In the genomic region with DNA sequence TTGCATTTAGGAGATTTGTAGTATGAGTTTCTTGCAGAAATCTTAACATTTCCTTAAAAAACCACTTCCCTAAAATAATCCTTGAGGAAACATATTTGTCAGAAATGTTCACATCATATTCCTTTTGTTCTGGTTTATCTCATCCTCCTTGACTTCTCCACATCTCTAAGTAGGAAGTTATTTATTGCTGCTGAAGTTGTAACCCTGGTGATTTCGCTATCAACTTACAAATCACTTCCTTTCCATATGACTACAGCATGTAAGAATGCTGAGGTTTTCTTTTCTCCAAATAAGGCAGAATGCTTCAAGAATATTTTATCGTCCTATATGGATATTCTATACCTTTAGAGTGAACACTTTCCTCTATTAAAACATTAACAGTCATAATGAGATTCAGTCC, we compare ENCODE assay signal across 19 cellular contexts.
DNase-seq lines count a peak whose midpoint lies in the region; ATAC-seq, FAIRE-seq and TF ChIP-seq lines count a peak whose summit lies in the region.
"Had no signal": no experiment of that assay in that cellular context is flagged by ENCODE, and none has a peak within 500 bp of the region (broad histone marks: within the 10 kb centered on the region; RNA-seq: fewer than 3 reads in every experiment).

No MANE protein-coding gene starts in this region.

- no peaks in the 10 kb centered on the region for H3K9me3 Mint-ChIP-seq in neural progenitor cell
- H3K9me3 Mint-ChIP-seq: activated naive CD4-positive, alpha-beta T cell treated with anti-CD3 and anti-CD28 coated beads, Interleukin-2, amount 50 U/mL, for 24 hours; nephron progenitor cell had no signal

- ATAC-seq in GM19351 (IDR thresholded peaks at IDR 0.05; ENCODE audit: unreplicated experiment), result no peak
- no peak for ATAC-seq in HG03159 (IDR thresholded peaks at IDR 0.05; ENCODE audit: unreplicated experiment)
- ATAC-seq: A549, right lobe of liver had no signal

- H3K27me3 ChIP-seq in ACC112 (ENCODE audit: insufficient read depth, low read length), result no peaks in the 10 kb centered on the region
- no peaks in the 10 kb centered on the region for H3K27me3 ChIP-seq in bronchial epithelial cell (ENCODE audit: control insufficient read depth, insufficient read depth, low read length)
- no peaks in the 10 kb centered on the region for H3K27me3 ChIP-seq in neural progenitor cell
- H3K27me3 ChIP-seq: right lobe of liver had no signal

- no peak overlapping the region for H3K27ac Mint-ChIP-seq in neural progenitor cell
- H3K27ac Mint-ChIP-seq: activated naive CD4-positive, alpha-beta T cell treated with anti-CD3 and anti-CD28 coated beads, Interleukin-2, amount 50 U/mL, for 24 hours had no signal

- H3K79me2 ChIP-seq in ACC112 (ENCODE audit: control insufficient read depth, insufficient read depth, low read length, unreplicated experiment) (no peaks in the 10 kb centered on the region), neural progenitor cell (ENCODE audit: low read depth) (no peaks in the 10 kb centered on the region)

- H3K9me3 ChIP-seq in neural progenitor cell (ENCODE audit: low read depth), result no peaks in the 10 kb centered on the region
- H3K9me3 ChIP-seq: A549, right lobe of liver, thoracic aorta had no signal

- no peaks in the 10 kb centered on the region for H4K20me1 ChIP-seq in neural progenitor cell (ENCODE audit: low read depth)

- H3K27me3 Mint-ChIP-seq in neural progenitor cell (ENCODE audit: insufficient read depth, low read depth), result no peaks in the 10 kb centered on the region
- H3K27me3 Mint-ChIP-seq: activated naive CD4-positive, alpha-beta T cell treated with anti-CD3 and anti-CD28 coated beads, Interleukin-2, amount 50 U/mL, for 24 hours had no signal

- H2AFZ ChIP-seq in ACC112 (ENCODE audit: low read length, unreplicated experiment) (no peak overlapping the region), neural progenitor cell (replicated peaks) (no peak overlapping the region)

- H3K4me1 ChIP-seq in ACC112 (ENCODE audit: control insufficient read depth, insufficient read depth, low read length, unreplicated experiment), result peaks cover 14% of the 10 kb centered on the region
- H3K4me1 ChIP-seq in neural progenitor cell, result no peaks in the 10 kb centered on the region
- H3K4me1 ChIP-seq: A549, right lobe of liver had no signal

- no peak overlapping the region for H3K9ac ChIP-seq in neural progenitor cell

- H3K36me3 ChIP-seq in ACC112 (ENCODE audit: insufficient read depth, low read length), result no peaks in the 10 kb centered on the region
- no peaks in the 10 kb centered on the region for H3K36me3 ChIP-seq in bronchial epithelial cell (ENCODE audit: control insufficient read depth, insufficient read depth, low read length)
- H3K36me3 ChIP-seq in neural progenitor cell, result no peaks in the 10 kb centered on the region
- H3K36me3 ChIP-seq: right lobe of liver, thoracic aorta had no signal

- H3F3A ChIP-seq in neural progenitor cell (ENCODE audit: low read depth), result no peaks in the 10 kb centered on the region

- H3K36me3 Mint-ChIP-seq in neural progenitor cell, result no peaks in the 10 kb centered on the region
- H3K36me3 Mint-ChIP-seq: activated naive CD4-positive, alpha-beta T cell treated with anti-CD3 and anti-CD28 coated beads, Interleukin-2, amount 50 U/mL, for 24 hours had no signal

- DNase-seq in LHCN-M2 (ENCODE audit: low read depth) (peak; percentile 66), bronchial epithelial cell (ENCODE audit: low read depth) (peak; percentile 57), kidney glomerular epithelial cell (lab: John Stamatoyannopoulos, UW) (peak; percentile 26), Kasumi-1 (lab: John Stamatoyannopoulos, UW) (no peak), neural progenitor cell (ENCODE audit: low spot score) (no peak)
- DNase-seq: activated CD4-positive, CD25-positive, alpha-beta regulatory T cell treated with anti-CD3 and anti-CD28 coated beads, Interleukin-2, amount 50 U/mL, for 72 hours; GDM1; MV-4-11; NCI-H2107; nephron progenitor cell; right lobe of liver; stimulated activated CD4-positive, alpha-beta T cell treated with anti-CD3 and anti-CD28 coated beads, Interleukin-4, amount 100 ng/mL, for 1 hour; T-helper 2 cell had no signal

- TF ChIP-seq CTCF in bronchial epithelial cell (IDR thresholded peaks at IDR 0.05; ENCODE audit: insufficient read depth, low read length, severe bottlenecking), result no peak
- no peak for TF ChIP-seq CTCF in neural progenitor cell (IDR thresholded peaks at IDR 0.05)

- H3K27ac ChIP-seq in ACC112 (ENCODE audit: low read depth, low read length) (peak overlapping the region; percentile 49), neural progenitor cell (no peak overlapping the region)
- H3K27ac ChIP-seq: A549, right lobe of liver, thoracic aorta had no signal

- no peak overlapping the region for H3K4me3 Mint-ChIP-seq in neural progenitor cell
- H3K4me3 Mint-ChIP-seq: activated naive CD4-positive, alpha-beta T cell treated with anti-CD3 and anti-CD28 coated beads, Interleukin-2, amount 50 U/mL, for 24 hours; nephron progenitor cell had no signal

- H3K4me2 ChIP-seq in neural progenitor cell, result no peak overlapping the region
- H3K4me2 ChIP-seq: A549 had no signal

- FAIRE-seq in bronchial epithelial cell (lab: Jason Lieb, UNC), result no peak
- FAIRE-seq: A549 had no signal

- no peak overlapping the region for H3K4me3 ChIP-seq in ACC112 (ENCODE audit: low read depth, low read length)
- no peak overlapping the region for H3K4me3 ChIP-seq in bronchial epithelial cell (ENCODE audit: low read depth, low read length)
- no peak overlapping the region for H3K4me3 ChIP-seq in neural progenitor cell
- H3K4me3 ChIP-seq: A549, right lobe of liver, thoracic aorta had no signal

- no peaks in the 10 kb centered on the region for H3K4me1 Mint-ChIP-seq in neural progenitor cell
- H3K4me1 Mint-ChIP-seq: activated naive CD4-positive, alpha-beta T cell treated with anti-CD3 and anti-CD28 coated beads, Interleukin-2, amount 50 U/mL, for 24 hours; nephron progenitor cell had no signal

Comparison
In these comparisons a context has a peak if more than half of its experiments do, and no peak if none do; other contexts are left out.
1. DNase-seq: peak in LHCN-M2 (single experiment), bronchial epithelial cell (single experiment) and kidney glomerular epithelial cell (single experiment); none in Kasumi-1 (0 of 2) and neural progenitor cell (single experiment).